1 cellular context compared by ENCODE assay signal in the genomic region with DNA sequence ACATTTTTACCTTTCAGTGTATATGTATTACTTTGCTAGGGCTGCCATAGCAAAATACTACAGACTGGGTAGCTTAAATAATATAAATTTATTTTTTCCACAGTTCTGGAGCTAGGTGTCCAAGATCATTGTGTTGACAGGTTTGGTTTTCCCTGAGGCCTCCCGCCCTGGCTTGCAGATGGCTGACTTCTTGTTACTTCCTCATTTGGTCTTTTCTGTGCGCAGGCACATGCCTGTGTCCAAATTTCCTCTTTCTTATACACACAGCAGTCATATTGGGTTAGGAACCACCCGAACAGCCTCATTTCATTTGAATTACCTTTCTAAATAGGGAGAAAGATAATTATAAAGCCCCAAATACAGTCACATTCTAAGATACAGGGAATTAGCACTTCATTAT.
TF ChIP-seq lines count a peak whose summit lies in the region.

No MANE protein-coding gene starts in this region.

TF ChIP-seq in H1, 55 proteins besides CTCF, POLR2A, EP300 and RAD21 (continued from another document):
- no peak for TF ChIP-seq SAP30 (IDR thresholded peaks at IDR 0.05; ENCODE audit: insufficient read depth, insufficient replicate concordance, low read length)
- no peak for TF ChIP-seq GTF2F1 (IDR thresholded peaks at IDR 0.05; ENCODE audit: borderline replicate concordance, low read depth, low read length)
- TF ChIP-seq SP1 (IDR thresholded peaks at IDR 0.05; ENCODE audit: low read depth, low read length): no peak
- no peak for TF ChIP-seq TBP (IDR thresholded peaks at IDR 0.05; ENCODE audit: low read depth, low read length)
- no peak for TF ChIP-seq HDAC2 (IDR thresholded peaks at IDR 0.05; ENCODE audit: borderline replicate concordance in 1 of 2, low read depth in 2 of 2, low read length in 2 of 2)
- TF ChIP-seq, protein P1, sequence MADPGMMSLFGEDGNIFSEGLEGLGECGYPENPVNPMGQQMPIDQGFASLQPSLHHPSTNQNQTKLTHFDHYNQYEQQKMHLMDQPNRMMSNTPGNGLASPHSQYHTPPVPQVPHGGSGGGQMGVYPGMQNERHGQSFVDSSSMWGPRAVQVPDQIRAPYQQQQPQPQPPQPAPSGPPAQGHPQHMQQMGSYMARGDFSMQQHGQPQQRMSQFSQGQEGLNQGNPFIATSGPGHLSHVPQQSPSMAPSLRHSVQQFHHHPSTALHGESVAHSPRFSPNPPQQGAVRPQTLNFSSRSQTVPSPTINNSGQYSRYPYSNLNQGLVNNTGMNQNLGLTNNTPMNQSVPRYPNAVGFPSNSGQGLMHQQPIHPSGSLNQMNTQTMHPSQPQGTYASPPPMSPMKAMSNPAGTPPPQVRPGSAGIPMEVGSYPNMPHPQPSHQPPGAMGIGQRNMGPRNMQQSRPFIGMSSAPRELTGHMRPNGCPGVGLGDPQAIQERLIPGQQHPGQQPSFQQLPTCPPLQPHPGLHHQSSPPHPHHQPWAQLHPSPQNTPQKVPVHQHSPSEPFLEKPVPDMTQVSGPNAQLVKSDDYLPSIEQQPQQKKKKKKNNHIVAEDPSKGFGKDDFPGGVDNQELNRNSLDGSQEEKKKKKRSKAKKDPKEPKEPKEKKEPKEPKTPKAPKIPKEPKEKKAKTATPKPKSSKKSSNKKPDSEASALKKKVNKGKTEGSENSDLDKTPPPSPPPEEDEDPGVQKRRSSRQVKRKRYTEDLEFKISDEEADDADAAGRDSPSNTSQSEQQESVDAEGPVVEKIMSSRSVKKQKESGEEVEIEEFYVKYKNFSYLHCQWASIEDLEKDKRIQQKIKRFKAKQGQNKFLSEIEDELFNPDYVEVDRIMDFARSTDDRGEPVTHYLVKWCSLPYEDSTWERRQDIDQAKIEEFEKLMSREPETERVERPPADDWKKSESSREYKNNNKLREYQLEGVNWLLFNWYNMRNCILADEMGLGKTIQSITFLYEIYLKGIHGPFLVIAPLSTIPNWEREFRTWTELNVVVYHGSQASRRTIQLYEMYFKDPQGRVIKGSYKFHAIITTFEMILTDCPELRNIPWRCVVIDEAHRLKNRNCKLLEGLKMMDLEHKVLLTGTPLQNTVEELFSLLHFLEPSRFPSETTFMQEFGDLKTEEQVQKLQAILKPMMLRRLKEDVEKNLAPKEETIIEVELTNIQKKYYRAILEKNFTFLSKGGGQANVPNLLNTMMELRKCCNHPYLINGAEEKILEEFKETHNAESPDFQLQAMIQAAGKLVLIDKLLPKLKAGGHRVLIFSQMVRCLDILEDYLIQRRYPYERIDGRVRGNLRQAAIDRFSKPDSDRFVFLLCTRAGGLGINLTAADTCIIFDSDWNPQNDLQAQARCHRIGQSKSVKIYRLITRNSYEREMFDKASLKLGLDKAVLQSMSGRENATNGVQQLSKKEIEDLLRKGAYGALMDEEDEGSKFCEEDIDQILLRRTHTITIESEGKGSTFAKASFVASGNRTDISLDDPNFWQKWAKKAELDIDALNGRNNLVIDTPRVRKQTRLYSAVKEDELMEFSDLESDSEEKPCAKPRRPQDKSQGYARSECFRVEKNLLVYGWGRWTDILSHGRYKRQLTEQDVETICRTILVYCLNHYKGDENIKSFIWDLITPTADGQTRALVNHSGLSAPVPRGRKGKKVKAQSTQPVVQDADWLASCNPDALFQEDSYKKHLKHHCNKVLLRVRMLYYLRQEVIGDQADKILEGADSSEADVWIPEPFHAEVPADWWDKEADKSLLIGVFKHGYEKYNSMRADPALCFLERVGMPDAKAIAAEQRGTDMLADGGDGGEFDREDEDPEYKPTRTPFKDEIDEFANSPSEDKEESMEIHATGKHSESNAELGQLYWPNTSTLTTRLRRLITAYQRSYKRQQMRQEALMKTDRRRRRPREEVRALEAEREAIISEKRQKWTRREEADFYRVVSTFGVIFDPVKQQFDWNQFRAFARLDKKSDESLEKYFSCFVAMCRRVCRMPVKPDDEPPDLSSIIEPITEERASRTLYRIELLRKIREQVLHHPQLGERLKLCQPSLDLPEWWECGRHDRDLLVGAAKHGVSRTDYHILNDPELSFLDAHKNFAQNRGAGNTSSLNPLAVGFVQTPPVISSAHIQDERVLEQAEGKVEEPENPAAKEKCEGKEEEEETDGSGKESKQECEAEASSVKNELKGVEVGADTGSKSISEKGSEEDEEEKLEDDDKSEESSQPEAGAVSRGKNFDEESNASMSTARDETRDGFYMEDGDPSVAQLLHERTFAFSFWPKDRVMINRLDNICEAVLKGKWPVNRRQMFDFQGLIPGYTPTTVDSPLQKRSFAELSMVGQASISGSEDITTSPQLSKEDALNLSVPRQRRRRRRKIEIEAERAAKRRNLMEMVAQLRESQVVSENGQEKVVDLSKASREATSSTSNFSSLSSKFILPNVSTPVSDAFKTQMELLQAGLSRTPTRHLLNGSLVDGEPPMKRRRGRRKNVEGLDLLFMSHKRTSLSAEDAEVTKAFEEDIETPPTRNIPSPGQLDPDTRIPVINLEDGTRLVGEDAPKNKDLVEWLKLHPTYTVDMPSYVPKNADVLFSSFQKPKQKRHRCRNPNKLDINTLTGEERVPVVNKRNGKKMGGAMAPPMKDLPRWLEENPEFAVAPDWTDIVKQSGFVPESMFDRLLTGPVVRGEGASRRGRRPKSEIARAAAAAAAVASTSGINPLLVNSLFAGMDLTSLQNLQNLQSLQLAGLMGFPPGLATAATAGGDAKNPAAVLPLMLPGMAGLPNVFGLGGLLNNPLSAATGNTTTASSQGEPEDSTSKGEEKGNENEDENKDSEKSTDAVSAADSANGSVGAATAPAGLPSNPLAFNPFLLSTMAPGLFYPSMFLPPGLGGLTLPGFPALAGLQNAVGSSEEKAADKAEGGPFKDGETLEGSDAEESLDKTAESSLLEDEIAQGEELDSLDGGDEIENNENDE (IDR thresholded peaks at IDR 0.05; ENCODE audit: insufficient replicate concordance, low read length): no peak
- no peak for TF ChIP-seq SIRT6 (IDR thresholded peaks at IDR 0.05; ENCODE audit: low read length)
- TF ChIP-seq RXRA (IDR thresholded peaks at IDR 0.05; ENCODE audit: insufficient read depth, low read depth, low read length): no peak
- no peak for TF ChIP-seq SIN3A (conservative IDR thresholded peaks at IDR 0.05 in 1 of 2, IDR thresholded peaks at IDR 0.05 in 1 of 2; ENCODE audit: low read depth in 1 of 2, low read length in 2 of 2)
- no peak for TF ChIP-seq BRCA1 (IDR thresholded peaks at IDR 0.05; ENCODE audit: low read depth, low read length)
- TF ChIP-seq EZH2 (IDR thresholded peaks at IDR 0.05; ENCODE audit: low read depth, low read length, severe bottlenecking): no peak
